8 cellular contexts compared by ENCODE assay signal in the genomic region with DNA sequence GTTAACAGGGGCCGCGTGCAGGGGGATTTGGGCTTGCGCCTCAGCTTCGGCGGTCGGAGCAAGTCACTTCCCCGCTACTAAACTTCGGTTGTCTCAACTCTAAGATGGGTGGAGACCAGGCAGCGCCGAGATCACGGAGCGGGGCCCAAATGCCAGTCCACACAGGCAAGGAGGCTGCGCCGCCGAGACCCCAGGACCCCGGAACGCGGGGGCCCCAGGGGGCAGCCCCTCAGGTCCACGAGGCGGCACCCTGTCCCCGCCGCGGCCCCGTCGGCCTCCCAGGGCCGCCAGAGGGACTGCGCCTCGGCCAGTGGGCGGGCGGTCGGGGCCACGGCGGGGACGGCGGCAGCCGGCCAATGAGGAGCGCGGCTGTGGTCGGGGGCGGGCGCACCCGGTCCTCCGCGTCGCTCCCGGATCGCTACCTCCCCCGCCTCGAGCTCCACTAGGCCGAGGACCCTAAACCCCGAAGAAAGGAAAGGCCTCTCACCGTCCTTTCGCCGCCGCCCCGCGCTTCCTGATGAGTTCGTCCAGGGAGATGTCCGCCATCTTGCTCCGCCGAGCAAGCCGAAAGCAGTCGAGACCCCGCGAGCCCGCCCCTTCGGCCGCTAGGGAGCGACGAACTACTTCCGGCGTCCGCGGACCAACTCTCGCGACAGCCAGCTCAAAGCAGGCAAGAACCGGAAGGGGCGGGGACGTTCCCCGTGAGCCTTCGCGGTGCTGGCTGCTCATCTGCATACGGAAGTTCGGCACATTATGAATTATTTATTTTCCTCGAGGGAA. TPM values are rescaled to one million over a fixed set of nuclear protein-coding genes. Genes with fewer than 3 reads are reported as not detected.
DNase-seq lines count a peak whose midpoint lies in the region; ATAC-seq and TF ChIP-seq lines count a peak whose summit lies in the region.

A gene with protein sequence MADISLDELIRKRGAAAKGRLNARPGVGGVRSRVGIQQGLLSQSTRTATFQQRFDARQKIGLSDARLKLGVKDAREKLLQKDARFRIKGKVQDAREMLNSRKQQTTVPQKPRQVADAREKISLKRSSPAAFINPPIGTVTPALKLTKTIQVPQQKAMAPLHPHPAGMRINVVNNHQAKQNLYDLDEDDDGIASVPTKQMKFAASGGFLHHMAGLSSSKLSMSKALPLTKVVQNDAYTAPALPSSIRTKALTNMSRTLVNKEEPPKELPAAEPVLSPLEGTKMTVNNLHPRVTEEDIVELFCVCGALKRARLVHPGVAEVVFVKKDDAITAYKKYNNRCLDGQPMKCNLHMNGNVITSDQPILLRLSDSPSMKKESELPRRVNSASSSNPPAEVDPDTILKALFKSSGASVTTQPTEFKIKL (minus strand): TSS at position 572 of the 780 bp plus-strand sequence. CDS start 26 bp downstream, at position 546.

- TF ChIP-seq CTCF in GM10266 (IDR thresholded peaks at IDR 0.05; ENCODE audit: control insufficient read depth, insufficient read depth, low read depth, missing control alignments) (peak; percentile 33), SK-N-SH (IDR thresholded peaks at IDR 0.05) (no peak; the same call in 1 of the 2 replicates)

- POLR2A ChIA-PET in SK-N-SH (lab: Yijun Ruan, JAX), result interaction anchor here (0.7 to 1.8 kb wide), 6 partner anchors 13 to 1071 kb away, joined by 3 to 6 read pairs (median 4); a partner anchor contains a TSS

- H3K4me3 ChIP-seq in SK-N-SH (ENCODE audit: low read depth in 2 of 2, low read length in 1 of 2), result peak within 1 kb of the TSS; percentile 62 to 76

- 0% methylated on average over 16 of the region's 85 CpGs for WGBS in SK-N-SH (ENCODE audit: low lambda C conversion rate)

- H3K27me3 ChIP-seq in SK-N-SH (ENCODE audit: insufficient read depth), result no peaks in the 10 kb centered on the region

- H3K9me2 ChIP-seq in SK-N-SH, result no peaks in the 10 kb centered on the region

- DNase-seq in GM10266 (ENCODE audit: extremely low spot score), result peak; percentile 99
- peak; percentile 96 for DNase-seq in NCI-H1048 (lab: John Stamatoyannopoulos, UW)
- peak; percentile 88 for DNase-seq in SK-N-SH
- peak; percentile 99 for DNase-seq in activated naive CD4-positive, alpha-beta T cell treated with anti-CD3 and anti-CD28 coated beads, Interleukin-2, amount 50 U/mL, for 16 hours
- peak; percentile 98 for DNase-seq in globus pallidus (ENCODE audit: low spot score)
- DNase-seq in occipital lobe (lab: John Stamatoyannopoulos, UW), result peak; percentile 93

- peak within 1 kb of the TSS; percentile 87 for H3K9ac ChIP-seq in SK-N-SH

- H3K27ac ChIP-seq in SK-N-SH (ENCODE audit: low read depth in 2 of 2, low read length in 1 of 2) (peak within 1 kb of the TSS; percentile 95 to 96), temporal lobe (ENCODE audit: low read depth, low read length) (peak within 1 kb of the TSS; percentile 91)

- H3K4me2 ChIP-seq in SK-N-SH, result peak within 1 kb of the TSS; percentile 81

- H3K36me3 ChIP-seq in SK-N-SH (replicated peaks in 1 of 2; ENCODE audit: control insufficient read depth in 1 of 2, insufficient read depth in 2 of 2, low read length in 1 of 2), result no peaks in the 10 kb centered on the region

- TF ChIP-seq RAD21 in SK-N-SH (IDR thresholded peaks at IDR 0.05; ENCODE audit: low read length), result no peak

- H3K9me3 ChIP-seq in SK-N-SH, result no peaks in the 10 kb centered on the region

- H3F3A ChIP-seq in SK-N-SH (replicated peaks; ENCODE audit: insufficient read depth), result peaks cover 10% of the 10 kb centered on the region

- H2AFZ ChIP-seq in SK-N-SH (ENCODE audit: low read depth), result no peak within 1 kb of the TSS

- CTCF ChIA-PET in SK-N-SH (lab: Yijun Ruan, JAX), result interaction anchor here (0.8 to 1.3 kb wide), 2 partner anchors 15 to 253 kb away, joined by 3 read pairs; no protein-coding TSS in a partner anchor

- peaks cover 11 to 15% of the 10 kb centered on the region in 2 experiments; a peak in 2 of 4 replicates for H3K4me1 ChIP-seq in SK-N-SH (ENCODE audit: control insufficient read depth in 1 of 2, insufficient read depth in 2 of 2, low read depth in 1 of 2, low read length in 1 of 2)

- peak; percentile 65 for ATAC-seq in HG02588 (IDR thresholded peaks at IDR 0.05; ENCODE audit: unreplicated experiment)

- H3K79me2 ChIP-seq in SK-N-SH (ENCODE audit: insufficient read depth), result peaks cover 47% of the 10 kb centered on the region

- TF ChIP-seq EP300 in SK-N-SH (IDR thresholded peaks at IDR 0.05; ENCODE audit: borderline replicate concordance in 1 of 2, low read depth in 1 of 2, low read length in 1 of 2), result no peak

- peaks cover 15% of the 10 kb centered on the region; the same call in 1 of the 2 replicates for H4K20me1 ChIP-seq in SK-N-SH (ENCODE audit: insufficient read depth)

TF ChIP-seq in SK-N-SH, 30 proteins besides CTCF, POLR2A, EP300 and RAD21 (continues in another document):
- TF ChIP-seq CHD2 (IDR thresholded peaks at IDR 0.05; ENCODE audit: low read length, partially characterized antibody) (peak; percentile 99), RXRA (IDR thresholded peaks at IDR 0.05; ENCODE audit: borderline replicate concordance, low read depth) (no peak), RCOR1 (IDR thresholded peaks at IDR 0.05; ENCODE audit: low read length) (no peak), NFIC (IDR thresholded peaks at IDR 0.05; ENCODE audit: borderline replicate concordance) (no peak), YY1 (IDR thresholded peaks at IDR 0.05; ENCODE audit: low read depth) (peak; percentile 79), JUND (IDR thresholded peaks at IDR 0.05) (no peak), MEF2A (IDR thresholded peaks at IDR 0.05; ENCODE audit: borderline replicate concordance, low read depth) (no peak), ELF1 (IDR thresholded peaks at IDR 0.05) (peak; percentile 16; the same call in 1 of the 2 replicates), MXI1 (IDR thresholded peaks at IDR 0.05; ENCODE audit: low read depth, low read length) (peak; percentile 35; the same call in 1 of the 2 replicates), TCF12 (IDR thresholded peaks at IDR 0.05) (no peak), GABPA (IDR thresholded peaks at IDR 0.05; ENCODE audit: low read depth) (peak; percentile 85), EZH2phosphoT487 (IDR thresholded peaks at IDR 0.05; ENCODE audit: borderline replicate concordance, low read depth) (no peak), TAF1 (IDR thresholded peaks at IDR 0.05; ENCODE audit: borderline replicate concordance, low read depth, low read length) (peak; percentile 59; the same call in 1 of the 2 replicates), FOXM1 (IDR thresholded peaks at IDR 0.05; ENCODE audit: low read depth) (no peak)
- TF ChIP-seq, protein P1, sequence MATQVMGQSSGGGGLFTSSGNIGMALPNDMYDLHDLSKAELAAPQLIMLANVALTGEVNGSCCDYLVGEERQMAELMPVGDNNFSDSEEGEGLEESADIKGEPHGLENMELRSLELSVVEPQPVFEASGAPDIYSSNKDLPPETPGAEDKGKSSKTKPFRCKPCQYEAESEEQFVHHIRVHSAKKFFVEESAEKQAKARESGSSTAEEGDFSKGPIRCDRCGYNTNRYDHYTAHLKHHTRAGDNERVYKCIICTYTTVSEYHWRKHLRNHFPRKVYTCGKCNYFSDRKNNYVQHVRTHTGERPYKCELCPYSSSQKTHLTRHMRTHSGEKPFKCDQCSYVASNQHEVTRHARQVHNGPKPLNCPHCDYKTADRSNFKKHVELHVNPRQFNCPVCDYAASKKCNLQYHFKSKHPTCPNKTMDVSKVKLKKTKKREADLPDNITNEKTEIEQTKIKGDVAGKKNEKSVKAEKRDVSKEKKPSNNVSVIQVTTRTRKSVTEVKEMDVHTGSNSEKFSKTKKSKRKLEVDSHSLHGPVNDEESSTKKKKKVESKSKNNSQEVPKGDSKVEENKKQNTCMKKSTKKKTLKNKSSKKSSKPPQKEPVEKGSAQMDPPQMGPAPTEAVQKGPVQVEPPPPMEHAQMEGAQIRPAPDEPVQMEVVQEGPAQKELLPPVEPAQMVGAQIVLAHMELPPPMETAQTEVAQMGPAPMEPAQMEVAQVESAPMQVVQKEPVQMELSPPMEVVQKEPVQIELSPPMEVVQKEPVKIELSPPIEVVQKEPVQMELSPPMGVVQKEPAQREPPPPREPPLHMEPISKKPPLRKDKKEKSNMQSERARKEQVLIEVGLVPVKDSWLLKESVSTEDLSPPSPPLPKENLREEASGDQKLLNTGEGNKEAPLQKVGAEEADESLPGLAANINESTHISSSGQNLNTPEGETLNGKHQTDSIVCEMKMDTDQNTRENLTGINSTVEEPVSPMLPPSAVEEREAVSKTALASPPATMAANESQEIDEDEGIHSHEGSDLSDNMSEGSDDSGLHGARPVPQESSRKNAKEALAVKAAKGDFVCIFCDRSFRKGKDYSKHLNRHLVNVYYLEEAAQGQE (IDR thresholded peaks at IDR 0.05; ENCODE audit: low read depth, low read length), result no peak
- TF ChIP-seq, protein P2, sequence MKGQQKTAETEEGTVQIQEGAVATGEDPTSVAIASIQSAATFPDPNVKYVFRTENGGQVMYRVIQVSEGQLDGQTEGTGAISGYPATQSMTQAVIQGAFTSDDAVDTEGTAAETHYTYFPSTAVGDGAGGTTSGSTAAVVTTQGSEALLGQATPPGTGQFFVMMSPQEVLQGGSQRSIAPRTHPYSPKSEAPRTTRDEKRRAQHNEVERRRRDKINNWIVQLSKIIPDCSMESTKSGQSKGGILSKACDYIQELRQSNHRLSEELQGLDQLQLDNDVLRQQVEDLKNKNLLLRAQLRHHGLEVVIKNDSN (IDR thresholded peaks at IDR 0.05; ENCODE audit: borderline replicate concordance, low read depth), result no peak
- TF ChIP-seq, protein P3, sequence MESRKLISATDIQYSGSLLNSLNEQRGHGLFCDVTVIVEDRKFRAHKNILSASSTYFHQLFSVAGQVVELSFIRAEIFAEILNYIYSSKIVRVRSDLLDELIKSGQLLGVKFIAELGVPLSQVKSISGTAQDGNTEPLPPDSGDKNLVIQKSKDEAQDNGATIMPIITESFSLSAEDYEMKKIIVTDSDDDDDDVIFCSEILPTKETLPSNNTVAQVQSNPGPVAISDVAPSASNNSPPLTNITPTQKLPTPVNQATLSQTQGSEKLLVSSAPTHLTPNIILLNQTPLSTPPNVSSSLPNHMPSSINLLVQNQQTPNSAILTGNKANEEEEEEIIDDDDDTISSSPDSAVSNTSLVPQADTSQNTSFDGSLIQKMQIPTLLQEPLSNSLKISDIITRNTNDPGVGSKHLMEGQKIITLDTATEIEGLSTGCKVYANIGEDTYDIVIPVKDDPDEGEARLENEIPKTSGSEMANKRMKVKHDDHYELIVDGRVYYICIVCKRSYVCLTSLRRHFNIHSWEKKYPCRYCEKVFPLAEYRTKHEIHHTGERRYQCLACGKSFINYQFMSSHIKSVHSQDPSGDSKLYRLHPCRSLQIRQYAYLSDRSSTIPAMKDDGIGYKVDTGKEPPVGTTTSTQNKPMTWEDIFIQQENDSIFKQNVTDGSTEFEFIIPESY (IDR thresholded peaks at IDR 0.05; ENCODE audit: borderline replicate concordance, low read depth), result peak; percentile 97

RNA-seq across cellular contexts. Expression of the gene that starts here (rescaled TPM):
- 18.8 and 21.6 TPM in 2 replicates for polyA plus RNA-seq in SK-N-SH (2012; rRNA removed)
- polyA plus RNA-seq in SK-N-SH (2012; cell fraction: cytosol; rRNA removed), result 13.3 and 16.1 TPM in 2 replicates
- 29.7 and 30.3 TPM in 2 replicates for polyA plus RNA-seq in SK-N-SH (2012; cell fraction: nucleus; rRNA removed)
- total RNA-seq in occipital lobe (27.1 TPM), temporal lobe (28.5 TPM)

Comparison
In these comparisons a context has a peak if more than half of its experiments do, and no peak if none do; other contexts are left out.
1. Peak in every context shown above with its lines: DNase-seq, ATAC-seq, H3K4me3 ChIP-seq and H3K27ac ChIP-seq.